33 cellular contexts compared by ENCODE assay signal in the genomic region with DNA sequence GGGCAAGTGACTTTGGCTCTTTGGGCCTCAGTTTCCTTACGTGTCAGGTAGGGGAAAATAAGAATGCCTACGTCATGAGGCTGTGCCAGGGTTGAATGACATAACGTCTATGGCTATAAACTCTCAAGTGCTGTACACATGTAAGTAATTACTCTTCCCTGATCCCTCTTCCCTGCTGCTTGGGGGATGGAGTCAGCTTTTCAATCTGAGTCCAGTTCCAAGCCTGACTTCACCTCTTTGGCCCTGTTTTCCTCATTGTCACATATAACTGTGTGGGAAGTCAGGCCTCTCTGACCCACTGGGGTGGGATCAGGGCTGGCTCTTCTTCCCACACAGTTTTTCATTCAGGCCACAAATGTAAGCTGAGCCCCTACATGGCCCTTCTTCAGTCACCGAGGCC. TPM values are rescaled to one million over a fixed set of nuclear protein-coding genes. Genes with fewer than 3 reads are reported as not detected.
"Had no signal": no experiment of that assay in that cellular context is flagged by ENCODE, and none has a peak within 500 bp of the region (broad histone marks: within the 10 kb centered on the region; RNA-seq: fewer than 3 reads in every experiment).

No MANE protein-coding gene starts in this region.

- H3K36me3 Mint-ChIP-seq: naive thymus-derived CD4-positive, alpha-beta T cell; natural killer cell; stimulated activated memory B cell treated with anti-CD40 and anti-IgM and Interleukin-4, amounts not matched to agents 10 μg/mL and 1 μg/mL and 100 μg/mL, for 72 hours; type B pancreatic cell had no signal

- H3K27me3 ChIP-seq: neutrophil, ovary, suprapubic skin, testis, transverse colon, upper lobe of right lung, vagina had no signal

- H3K27me3 Mint-ChIP-seq: type B pancreatic cell had no signal

- H3K9me3 ChIP-seq: neutrophil, ovary, psoas muscle, spleen, suprapubic skin, testis, tibial artery, transverse colon, upper lobe of right lung, vagina had no signal

- H3K9ac ChIP-seq: parathyroid adenoma had no signal

- H3K27ac Mint-ChIP-seq: naive thymus-derived CD4-positive, alpha-beta T cell; natural killer cell; nephron; progenitor cell of endocrine pancreas; stimulated activated memory B cell treated with anti-CD40 and anti-IgM and Interleukin-4, amounts not matched to agents 10 μg/mL and 1 μg/mL and 100 μg/mL, for 72 hours; stimulated activated naive CD8-positive, alpha-beta T cell treated with anti-CD3 and anti-CD28 coated beads, Interleukin-15, amount 100 ng/mL, for 72 hours; type B pancreatic cell had no signal

- H3K4me1 Mint-ChIP-seq: naive thymus-derived CD4-positive, alpha-beta T cell; natural killer cell; stimulated activated memory B cell treated with anti-CD40 and anti-IgM and Interleukin-4, amounts not matched to agents 10 μg/mL and 1 μg/mL and 100 μg/mL, for 72 hours; stimulated activated naive CD8-positive, alpha-beta T cell treated with anti-CD3 and anti-CD28 coated beads, Interleukin-15, amount 100 ng/mL, for 72 hours had no signal

- H3K36me3 ChIP-seq: neutrophil, ovary, spleen, suprapubic skin, tibial artery, transverse colon, upper lobe of right lung, vagina had no signal

- ATAC-seq: naive thymus-derived CD4-positive, alpha-beta T cell; natural killer cell; psoas muscle; right cardiac atrium; sciatic nerve; stimulated activated memory B cell treated with anti-CD40 and anti-IgM and Interleukin-4, amounts not matched to agents 10 μg/mL and 1 μg/mL and 100 μg/mL, for 72 hours; stimulated activated naive CD8-positive, alpha-beta T cell treated with anti-CD3 and anti-CD28 coated beads, Interleukin-15, amount 100 ng/mL, for 72 hours; stimulated activated naive CD8-positive, alpha-beta T cell treated with anti-CD3 and anti-CD28 coated beads, Interleukin-15, Interleukin-2, amounts not matched to agents 100 U/mL and 50 U/mL, for 24 hours; upper lobe of right lung had no signal

- DNase-seq: naive thymus-derived CD4-positive, alpha-beta T cell; natural killer cell; nucleus accumbens; posterior cingulate gyrus; psoas muscle; right cardiac atrium; spleen; stimulated activated CD4-positive, alpha-beta T cell treated with anti-CD3 and anti-CD28 coated beads, Interleukin-12 subunit alpha, Interleukin-12 subunit beta, amount 100 ng/mL, for 4 hours; stimulated activated CD4-positive, alpha-beta T cell treated with anti-CD3 and anti-CD28 coated beads, Interleukin-1b, Interleukin-23, amount 100 ng/mL, for 48 hours; stimulated activated CD4-positive, alpha-beta T cell treated with anti-CD3 and anti-CD28 coated beads, Interleukin-4, amount 100 ng/mL, for 1 hour; stimulated activated CD4-positive, alpha-beta T cell treated with anti-CD3 and anti-CD28 coated beads, Interleukin-4, amount 100 ng/mL, for 4 hours; stimulated activated CD8-positive, alpha-beta memory T cell treated with anti-CD3 and anti-CD28 coated beads, Interleukin-4, amount 100 ng/mL, for 48 hours; stimulated activated naive CD4-positive, alpha-beta T cell; stimulated activated naive CD8-positive, alpha-beta T cell treated with anti-CD3 and anti-CD28 coated beads, Interleukin-15, amount 100 ng/mL, for 72 hours; stimulated activated naive CD8-positive, alpha-beta T cell treated with anti-CD3 and anti-CD28 coated beads, Interleukin-15, Interleukin-2, amounts not matched to agents 100 U/mL and 50 U/mL, for 24 hours; substantia nigra; testis; tibial artery; transverse colon; upper lobe of right lung had no signal

- H3K27ac ChIP-seq: neutrophil, ovary, parathyroid adenoma, psoas muscle, skin epidermis, spleen, suprapubic skin, testis, tibial artery, transverse colon, upper lobe of right lung, vagina had no signal

- H3K4me1 ChIP-seq: parathyroid adenoma, psoas muscle, spleen, suprapubic skin, testis, tibial artery, transverse colon, upper lobe of right lung, vagina had no signal

- H3K4me2 ChIP-seq: smooth muscle cell had no signal

- H3K9me3 Mint-ChIP-seq: naive thymus-derived CD4-positive, alpha-beta T cell; natural killer cell; stimulated activated memory B cell treated with anti-CD40 and anti-IgM and Interleukin-4, amounts not matched to agents 10 μg/mL and 1 μg/mL and 100 μg/mL, for 72 hours; stimulated activated naive CD8-positive, alpha-beta T cell treated with anti-CD3 and anti-CD28 coated beads, Interleukin-15, amount 100 ng/mL, for 72 hours; type B pancreatic cell had no signal

- H3K4me3 ChIP-seq: ovary, psoas muscle, skin epidermis, smooth muscle cell, spleen, suprapubic skin, testis, tibial artery, transverse colon, upper lobe of right lung, vagina had no signal

- H3K4me3 Mint-ChIP-seq: naive thymus-derived CD4-positive, alpha-beta T cell; natural killer cell; nephron; stimulated activated memory B cell treated with anti-CD40 and anti-IgM and Interleukin-4, amounts not matched to agents 10 μg/mL and 1 μg/mL and 100 μg/mL, for 72 hours; stimulated activated naive CD8-positive, alpha-beta T cell treated with anti-CD3 and anti-CD28 coated beads, Interleukin-15, amount 100 ng/mL, for 72 hours; type B pancreatic cell had no signal

- H2AFZ ChIP-seq: parathyroid adenoma had no signal

- H3K79me2 ChIP-seq: parathyroid adenoma had no signal

RNA-seq across cellular contexts. Expression of a gene that starts 11.4 kb away (rescaled TPM):
- total RNA-seq: renal cortical epithelial cell had no signal
- polyA plus RNA-seq: naive thymus-derived CD4-positive, alpha-beta T cell had no signal
